ENCODE assay signal across 13 cellular contexts in the genomic region with DNA sequence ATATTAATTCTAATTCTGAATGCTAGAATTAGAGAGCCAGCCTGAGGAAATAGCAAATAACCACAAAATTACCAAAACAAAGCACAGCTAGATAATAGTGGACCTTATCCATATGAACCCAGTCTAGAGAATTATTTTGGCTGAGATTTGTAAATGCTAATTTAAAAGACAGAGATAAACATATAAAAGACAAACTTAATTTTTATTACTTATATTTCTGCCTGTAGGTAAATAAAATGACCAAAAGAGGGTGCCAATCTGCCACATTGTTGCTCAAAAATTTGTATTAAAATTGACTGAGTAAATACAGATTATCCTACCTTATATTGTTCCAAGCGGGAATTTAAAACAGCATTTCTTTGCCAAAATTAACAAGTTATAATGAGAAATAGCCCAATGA. TPM values are rescaled to one million over a fixed set of nuclear protein-coding genes. Genes with fewer than 3 reads are reported as not detected.
DNase-seq lines count a peak whose midpoint lies in the region; ATAC-seq, FAIRE-seq and TF ChIP-seq lines count a peak whose summit lies in the region.
"Had no signal": no experiment of that assay in that cellular context is flagged by ENCODE, and none has a peak within 500 bp of the region (broad histone marks: within the 10 kb centered on the region; RNA-seq: fewer than 3 reads in every experiment).

No MANE protein-coding gene starts in this region.

- TF ChIP-seq CTCF in 22Rv1 (IDR thresholded peaks at IDR 0.05) = peak; percentile 26

- no peak overlapping the region for H3K27ac ChIP-seq in 22Rv1
- H3K27ac ChIP-seq: parathyroid adenoma had no signal

- no peak for ATAC-seq in esophagus mucosa
- no peak for ATAC-seq in GM21723 (IDR thresholded peaks at IDR 0.05; ENCODE audit: unreplicated experiment)
- no peak for ATAC-seq in left cardiac atrium
- ATAC-seq in HG02884 (IDR thresholded peaks at IDR 0.05; ENCODE audit: unreplicated experiment) = no peak
- ATAC-seq: activated T-cell treated with anti-CD3 and anti-CD28 coated beads, Interleukin-2, amount 50 U/mL, for 72 hours; GM23338 had no signal

- FAIRE-seq in RCC 7860 (lab: Jason Lieb, UNC) = peak; percentile 71

- DNase-seq in GM03348 (ENCODE audit: low spot score) (peak; percentile 23), RCC 7860 (ENCODE audit: low spot score) (no peak), fibroblast of peridontal ligament (ENCODE audit: extremely low read depth) (peak; percentile 59), left cardiac atrium (no peak)
- DNase-seq: activated T-cell treated with anti-CD3 and anti-CD28 coated beads, Interleukin-2, amount 50 U/mL, for 72 hours; CD8-positive, alpha-beta memory T cell; NCI-H2227 treated with DMSO at 0.1 percent for 48 hours had no signal

- intact Hi-C loops in left cardiac atrium (cut with DNase I) = loop anchor here in 1 of 2 donors (5.0 kb wide), 1 partner anchor 211 kb away; no protein-coding TSS in a partner anchor

RNA-seq across cellular contexts. Expression of a gene that starts 20.2 kb away (rescaled TPM):
- total RNA-seq in esophagus mucosa = 8.9 TPM
- total RNA-seq in left cardiac atrium = under 1 TPM in 1 of 2 donors, not detected in 1; 0.13 TPM

Comparison
In these comparisons a context has a peak if more than half of its experiments do, and no peak if none do; other contexts are left out.
1. DNase-seq: peak in GM03348 (single experiment) and fibroblast of peridontal ligament (single experiment); none in RCC 7860 (single experiment) and left cardiac atrium (single experiment).